8 cellular contexts compared by ENCODE assay signal in the genomic region with DNA sequence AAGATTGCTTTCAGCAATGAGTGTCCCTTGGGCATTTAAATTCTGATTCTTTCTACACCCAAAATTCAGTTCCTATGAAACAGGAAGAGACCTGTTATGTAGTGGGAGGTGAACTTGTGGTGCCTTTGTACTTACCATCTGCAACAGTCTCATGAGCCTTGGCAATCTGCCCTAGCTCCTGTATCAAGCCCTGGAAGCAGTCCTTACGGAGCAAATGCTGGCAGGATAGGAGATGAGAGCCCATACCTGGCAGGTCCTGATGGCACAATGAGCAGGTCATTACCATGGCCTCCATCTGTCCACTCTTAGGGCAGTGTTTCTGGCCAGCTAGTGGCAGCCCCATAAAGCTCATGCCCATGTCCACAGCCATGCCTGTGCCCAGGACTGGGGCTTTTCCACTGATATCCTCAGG. TPM values are rescaled to one million over a fixed set of nuclear protein-coding genes. Genes with fewer than 3 reads are reported as not detected.
DNase-seq lines count a peak whose midpoint lies in the region; ATAC-seq and TF ChIP-seq lines count a peak whose summit lies in the region.

No MANE protein-coding gene starts in this region.

- POLR2A ChIA-PET in RWPE1 (lab: Yijun Ruan, JAX; ENCODE audit: low non-redundant PET) = interaction anchor here (0.5 to 1.9 kb wide), 3 partner anchors 10 to 241 kb away, joined by 3 to 10 read pairs (median 3); partner anchors contain the start of genes RPL27A and TRIM66

- peaks cover 0 to 4% of the 10 kb centered on the region in 2 donors for H3K36me3 ChIP-seq in gastrocnemius medialis

- TF ChIP-seq POLR2A in gastrocnemius medialis (IDR thresholded peaks at IDR 0.05) = no peak

- CTCF ChIA-PET in RWPE1 (lab: Yijun Ruan, JAX) = no interaction called here

- H3K4me3 ChIP-seq in HFF-Myc (replicated peaks; ENCODE audit: low read depth, low read length) (no peak overlapping the region), gastrocnemius medialis (no peak overlapping the region)

- in situ Hi-C loops in gastrocnemius medialis (cut with MboI; ENCODE audit: low sequenced_read_pairs in 4 of 4) = loop anchor here in 1 of 4 donors (10.0 kb wide), 1 partner anchor 283 kb away; no protein-coding TSS in a partner anchor
- in situ Hi-C loops in GM13977 (cut with MboI; ENCODE audit: low pct_unique_long_range_greater_than_20kb, low sequenced_read_pairs, unreplicated experiment) = no loop called here

- H3K27ac ChIP-seq in RWPE1 = peak overlapping the region; percentile 98
- peak overlapping the region; percentile 54 to 67 (median 62) for H3K27ac ChIP-seq in gastrocnemius medialis

- peak; percentile 81 for DNase-seq in HFF-Myc (ENCODE audit: extremely low read depth, low read depth)
- peak; percentile 27 for DNase-seq in RWPE1 (ENCODE audit: low spot score)
- DNase-seq in Right ventricle myocardium superior = no peak
- DNase-seq in gastrocnemius medialis = no peak
- no peak for DNase-seq in GM13977 (ENCODE audit: low spot score)
- no peak for DNase-seq in iPS-NIHi7 (ENCODE audit: extremely low spot score)
- no peak for DNase-seq in HPDE6-E6E7 (ENCODE audit: extremely low spot score)

- H3K4me1 ChIP-seq in gastrocnemius medialis = peaks cover 6 to 16% of the 10 kb centered on the region in 2 donors

- H3K9me3 ChIP-seq in gastrocnemius medialis = no peaks in the 10 kb centered on the region

- intact Hi-C loops in Right ventricle myocardium superior (cut with DNase I) (no loop called here), gastrocnemius medialis (cut with DNase I; ENCODE audit: low total_unique reads) (no loop called here)

- no peaks in the 10 kb centered on the region for H3K27me3 ChIP-seq in gastrocnemius medialis

- TF ChIP-seq CTCF in HFF-Myc (IDR thresholded peaks at IDR 0.05; ENCODE audit: low read depth, low read length, missing control alignments) (no peak), RWPE1 (conservative IDR thresholded peaks at IDR 0.05; ENCODE audit: low read depth) (no peak), gastrocnemius medialis (IDR thresholded peaks at IDR 0.05 in 4 of 5, conservative IDR thresholded peaks at IDR 0.05 in 1 of 5) (no peak), GM13977 (IDR thresholded peaks at IDR 0.05; ENCODE audit: extremely low read depth, insufficient read depth, missing control alignments) (no peak)

- ATAC-seq in Right ventricle myocardium superior (ENCODE audit: poor library complexity) (peak; percentile 38), gastrocnemius medialis (peak; percentile 35 to 39), HG02840 (IDR thresholded peaks at IDR 0.05; ENCODE audit: low FRiP score, unreplicated experiment) (no peak)

RNA-seq across cellular contexts. Expression of gene TRIM66, which starts 10.8 kb away (rescaled TPM):
- total RNA-seq in Right ventricle myocardium superior = 2.4 TPM
- total RNA-seq in gastrocnemius medialis = 1 to 10 TPM in 2 of 4 donors, under 1 TPM in 2; 0.55 to 6.5 (median 1.1) TPM

RNA-seq across cellular contexts. Expression of gene RPL27A, which starts 10.9 kb away (rescaled TPM):
- total RNA-seq in Right ventricle myocardium superior (549 TPM), gastrocnemius medialis (100 to 1,000 TPM; 598 to 693 (median 633) TPM)

Comparison
In these comparisons a context has a peak if more than half of its experiments do, and no peak if none do; other contexts are left out.
1. DNase-seq: peak in HFF-Myc (single experiment) and RWPE1 (single experiment); none in Right ventricle myocardium superior (single experiment), gastrocnemius medialis (0 of 2), GM13977 (single experiment), iPS-NIHi7 (single experiment) and HPDE6-E6E7 (single experiment).